In genomic region chrX:103417933-103418332, GRCh38 we compare ENCODE assay signal across 21 cellular contexts.
"Had no signal": no experiment of that assay in that cellular context is flagged by ENCODE, and none has a peak within 500 bp of the region (broad histone marks: within the 10 kb centered on the region; RNA-seq: fewer than 3 reads in every experiment).

No MANE protein-coding gene starts in this region.

- H3K9me3 ChIP-seq: neutrophil, upper lobe of right lung had no signal

- H3K27ac ChIP-seq: coronary artery, hepatocyte, neutrophil, upper lobe of right lung had no signal

- H3K4me2 ChIP-seq: hepatocyte had no signal

- H3K4me3 Mint-ChIP-seq: activated CD4-positive, alpha-beta T cell treated with anti-CD3 and anti-CD28 coated beads, Interleukin-2, amount 10 ng/mL, durations not matched to agents 24 days and 14 days; activated CD8-positive, alpha-beta T cell treated with anti-CD3 and anti-CD28 coated beads for 36 hours; activated naive CD8-positive, alpha-beta T cell treated with anti-CD3 and anti-CD28 coated beads, Interleukin-2, amount 10 ng/mL, durations not matched to agents 7 days and 5 days; central memory CD8-positive, alpha-beta T cell; natural killer cell had no signal

- H3K36me3 ChIP-seq: neutrophil, upper lobe of right lung had no signal

- H3K27me3 ChIP-seq: hepatocyte, neutrophil, upper lobe of right lung had no signal

- H3K79me2 ChIP-seq: hepatocyte had no signal

- H2AFZ ChIP-seq: hepatocyte had no signal

- H3K4me1 Mint-ChIP-seq: activated CD4-positive, alpha-beta T cell treated with anti-CD3 and anti-CD28 coated beads, Interleukin-2, amount 10 ng/mL, durations not matched to agents 24 days and 14 days; central memory CD8-positive, alpha-beta T cell; natural killer cell had no signal

- H3K4me3 ChIP-seq: coronary artery, hepatocyte, upper lobe of right lung had no signal

- ATAC-seq: activated CD8-positive, alpha-beta T cell treated with anti-CD3 and anti-CD28 coated beads for 36 hours; natural killer cell; upper lobe of right lung had no signal

- H3K36me3 Mint-ChIP-seq: activated naive CD8-positive, alpha-beta T cell treated with anti-CD3 and anti-CD28 coated beads, Interleukin-2, amount 10 ng/mL, durations not matched to agents 7 days and 5 days; natural killer cell had no signal

- DNase-seq: activated CD4-positive, alpha-beta T cell treated with anti-CD3 and anti-CD28 coated beads, Interleukin-2, amount 10 ng/mL, durations not matched to agents 24 days and 14 days; activated CD8-positive, alpha-beta T cell treated with anti-CD3 and anti-CD28 coated beads for 36 hours; activated naive CD4-positive, alpha-beta T cell treated with Interleukin-2 at 50 U/mL for 16 hours; activated naive CD8-positive, alpha-beta T cell treated with anti-CD3 and anti-CD28 coated beads, Interleukin-2, amount 10 ng/mL, durations not matched to agents 7 days and 5 days; activated T-cell treated with anti-CD3 and anti-CD28 coated beads, Interleukin-2, amount 50 U/mL, for 1 hour; anterior cingulate cortex; erythroblast; natural killer cell; posterior cingulate gyrus; retina; stimulated activated CD4-positive, alpha-beta T cell treated with anti-CD3 and anti-CD28 coated beads, Interleukin-12 subunit alpha, Interleukin-12 subunit beta, amount 100 ng/mL, for 4 hours; stimulated activated CD4-positive, alpha-beta T cell treated with anti-CD3 and anti-CD28 coated beads, Interleukin-1b, Interleukin-23, amount 100 ng/mL, for 48 hours; stimulated activated CD8-positive, alpha-beta memory T cell treated with anti-CD3 and anti-CD28 coated beads, Interleukin-4, amount 100 ng/mL, for 48 hours; stimulated activated naive CD4-positive, alpha-beta T cell; T1000; upper lobe of right lung had no signal

- H3K27me3 Mint-ChIP-seq: activated CD4-positive, alpha-beta T cell treated with anti-CD3 and anti-CD28 coated beads, Interleukin-2, amount 10 ng/mL, durations not matched to agents 24 days and 14 days had no signal

- H3K9me3 Mint-ChIP-seq: activated CD4-positive, alpha-beta T cell treated with anti-CD3 and anti-CD28 coated beads, Interleukin-2, amount 10 ng/mL, durations not matched to agents 24 days and 14 days; activated CD8-positive, alpha-beta T cell treated with anti-CD3 and anti-CD28 coated beads for 36 hours; activated naive CD8-positive, alpha-beta T cell treated with anti-CD3 and anti-CD28 coated beads, Interleukin-2, amount 10 ng/mL, durations not matched to agents 7 days and 5 days; activated T-helper 2 cell treated with anti-CD3 and anti-CD28 coated beads, Interferon-gamma antibody, Interleukin-2, Interleukin-4, amounts not matched to agents 10 μg/mL and 5 μg/mL and 100 μg/mL, durations not matched to agents 14 hours and 24 hours and 36 hours; central memory CD8-positive, alpha-beta T cell; natural killer cell had no signal

- H3K4me1 ChIP-seq: upper lobe of right lung had no signal

- H3K27ac Mint-ChIP-seq: activated CD4-positive, alpha-beta T cell treated with anti-CD3 and anti-CD28 coated beads, Interleukin-2, amount 10 ng/mL, durations not matched to agents 24 days and 14 days; activated CD8-positive, alpha-beta T cell treated with anti-CD3 and anti-CD28 coated beads for 36 hours; activated naive CD8-positive, alpha-beta T cell treated with anti-CD3 and anti-CD28 coated beads, Interleukin-2, amount 10 ng/mL, durations not matched to agents 7 days and 5 days; activated T-helper 2 cell treated with anti-CD3 and anti-CD28 coated beads, Interferon-gamma antibody, Interleukin-2, Interleukin-4, amounts not matched to agents 10 μg/mL and 5 μg/mL and 100 μg/mL, durations not matched to agents 14 hours and 24 hours and 36 hours; natural killer cell had no signal
